1 cellular context compared by ENCODE assay signal in the genomic region with DNA sequence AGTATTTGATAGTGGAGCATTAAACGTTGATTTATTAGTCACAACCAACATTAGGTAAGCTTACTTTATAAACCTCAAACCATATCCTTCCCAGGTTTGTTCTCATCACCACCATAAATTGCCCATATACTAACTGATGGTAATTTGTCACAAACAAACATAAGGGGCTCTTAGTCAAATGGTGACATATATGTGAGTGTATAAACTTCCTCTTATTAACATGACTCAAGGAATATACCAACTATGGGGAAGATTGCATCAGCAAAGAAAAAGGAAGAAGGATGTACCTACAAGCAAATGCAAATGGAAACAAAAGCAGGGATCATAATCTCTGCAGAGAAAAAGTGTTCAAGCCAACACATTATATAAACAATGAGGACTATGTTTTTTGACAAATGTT.
A peak's percentile ranks its signal among the peaks of the same experiment; 100 is the strongest.
TF ChIP-seq lines count a peak whose summit lies in the region.

No MANE protein-coding gene starts in this region.

TF ChIP-seq in IMR-90, 13 proteins besides CTCF, POLR2A, EP300 and RAD21:
- TF ChIP-seq MXI1 (IDR thresholded peaks at IDR 0.05; ENCODE audit: borderline replicate concordance, low read depth, low read length) (no peak), CEBPB (IDR thresholded peaks at IDR 0.05; ENCODE audit: low read depth, low read length) (peak; percentile 91)
